In the genomic region with DNA sequence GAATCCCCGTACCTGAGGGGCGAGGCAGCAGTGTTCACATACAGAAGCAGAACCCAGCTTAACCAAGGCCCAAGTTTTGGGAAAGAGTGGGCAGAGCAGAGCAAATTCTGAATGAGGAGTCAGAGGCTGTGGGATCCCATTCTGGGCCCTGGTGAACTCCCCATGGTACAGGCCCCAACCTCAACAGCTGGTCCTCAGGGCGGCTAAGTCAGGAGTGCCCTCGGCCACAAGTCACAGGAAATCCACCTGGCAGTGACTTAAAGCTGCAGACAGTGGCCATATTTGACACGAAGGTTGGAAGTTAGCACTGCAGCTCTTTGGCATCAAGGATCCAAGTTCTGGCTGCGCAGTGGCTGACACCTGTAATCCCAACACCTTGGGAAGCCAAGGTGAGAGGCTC, we compare ENCODE assay signal across 25 cellular contexts.
"Had no signal": no experiment of that assay in that cellular context is flagged by ENCODE, and none has a peak within 500 bp of the region (broad histone marks: within the 10 kb centered on the region; RNA-seq: fewer than 3 reads in every experiment).

No MANE protein-coding gene starts in this region.

- H3K27me3 ChIP-seq: ascending aorta, body of pancreas, Peyer's patch had no signal

- DNase-seq: activated CD4-positive, alpha-beta T cell treated with anti-CD3 and anti-CD28 coated beads for 48 hours; activated CD4-positive, alpha-beta T cell treated with anti-CD3 and anti-CD28 coated beads, Interleukin-2, amount 50 U/mL, for 4 hours; activated CD4-positive, CD25-positive, alpha-beta regulatory T cell treated with anti-CD3 and anti-CD28 coated beads, Interleukin-2, amount 50 U/mL, for 72 hours; activated CD8-positive, alpha-beta memory T cell treated with anti-CD3 and anti-CD28 coated beads, Interleukin-2, amount 50 U/mL, for 48 hours; activated CD8-positive, alpha-beta T cell treated with anti-CD3 and anti-CD28 coated beads, Interleukin-2, amount 10 ng/mL, durations not matched to agents 7 days and 5 days; activated naive CD8-positive, alpha-beta T cell treated with anti-CD3 and anti-CD28 coated beads, Interleukin-2, amount 50 U/mL, for 24 hours; activated T-cell treated with anti-CD3 and anti-CD28 coated beads, Interleukin-2, amount 50 U/mL, for 1 hour; amniotic stem cell; body of pancreas; central memory CD4-positive, alpha-beta T cell; KG1; NCI-H1105; NCI-H1436; NCI-H1694 treated with DMSO at 0.1 percent for 48 hours; NCI-H2081; NCI-H526; NCI-H774; Peyer's patch; SHP77 treated with DMSO at 0.1 percent for 48 hours; T-helper 17 cell; T-helper 9 cell had no signal

- H3K27ac Mint-ChIP-seq: activated CD8-positive, alpha-beta T cell treated with anti-CD3 and anti-CD28 coated beads, Interleukin-2, amount 10 ng/mL, durations not matched to agents 7 days and 5 days; activated naive CD4-positive, alpha-beta T cell treated with anti-CD3 and anti-CD28 coated beads, Interleukin-2, amount 50 U/mL, for 72 hours; activated naive CD8-positive, alpha-beta T cell treated with anti-CD3 and anti-CD28 coated beads, Interleukin-2, amount 50 U/mL, for 24 hours; T-helper 17 cell; WTC11 had no signal

- FAIRE-seq: bronchial epithelial cell had no signal

- H3K4me1 Mint-ChIP-seq: activated naive CD8-positive, alpha-beta T cell treated with anti-CD3 and anti-CD28 coated beads, Interleukin-2, amount 50 U/mL, for 24 hours; WTC11 had no signal

- H3K9me3 Mint-ChIP-seq: activated naive CD4-positive, alpha-beta T cell treated with anti-CD3 and anti-CD28 coated beads, Interleukin-2, amount 50 U/mL, for 72 hours; activated naive CD8-positive, alpha-beta T cell treated with anti-CD3 and anti-CD28 coated beads, Interleukin-2, amount 50 U/mL, for 24 hours; WTC11 had no signal

- H3K36me3 Mint-ChIP-seq: activated naive CD4-positive, alpha-beta T cell treated with anti-CD3 and anti-CD28 coated beads, Interleukin-2, amount 50 U/mL, for 72 hours; WTC11 had no signal

- H3K4me1 ChIP-seq: ascending aorta, Peyer's patch had no signal

- H3K27me3 Mint-ChIP-seq: activated naive CD8-positive, alpha-beta T cell treated with anti-CD3 and anti-CD28 coated beads, Interleukin-2, amount 50 U/mL, for 24 hours; T-helper 17 cell had no signal

- H3K4me3 Mint-ChIP-seq: activated CD8-positive, alpha-beta T cell treated with anti-CD3 and anti-CD28 coated beads, Interleukin-2, amount 10 ng/mL, durations not matched to agents 7 days and 5 days; activated naive CD8-positive, alpha-beta T cell treated with anti-CD3 and anti-CD28 coated beads, Interleukin-2, amount 50 U/mL, for 24 hours; T-helper 17 cell; WTC11 had no signal

- H3K27ac ChIP-seq: ascending aorta, body of pancreas, Peyer's patch had no signal

- H3K36me3 ChIP-seq: ascending aorta, Peyer's patch had no signal

- H3K4me3 ChIP-seq: ascending aorta, body of pancreas, Peyer's patch had no signal

- H3K9me3 ChIP-seq: ascending aorta, body of pancreas, Peyer's patch had no signal

- ATAC-seq: activated CD8-positive, alpha-beta T cell treated with anti-CD3 and anti-CD28 coated beads, Interleukin-2, amount 10 ng/mL, durations not matched to agents 7 days and 5 days; activated naive CD4-positive, alpha-beta T cell treated with anti-CD3 and anti-CD28 coated beads, Interleukin-2, amount 50 U/mL, for 72 hours; activated naive CD8-positive, alpha-beta T cell treated with anti-CD3 and anti-CD28 coated beads, Interleukin-2, amount 50 U/mL, for 24 hours; body of pancreas; T-helper 17 cell; WTC11 had no signal
